18 cellular contexts compared by ENCODE assay signal in the genomic region with DNA sequence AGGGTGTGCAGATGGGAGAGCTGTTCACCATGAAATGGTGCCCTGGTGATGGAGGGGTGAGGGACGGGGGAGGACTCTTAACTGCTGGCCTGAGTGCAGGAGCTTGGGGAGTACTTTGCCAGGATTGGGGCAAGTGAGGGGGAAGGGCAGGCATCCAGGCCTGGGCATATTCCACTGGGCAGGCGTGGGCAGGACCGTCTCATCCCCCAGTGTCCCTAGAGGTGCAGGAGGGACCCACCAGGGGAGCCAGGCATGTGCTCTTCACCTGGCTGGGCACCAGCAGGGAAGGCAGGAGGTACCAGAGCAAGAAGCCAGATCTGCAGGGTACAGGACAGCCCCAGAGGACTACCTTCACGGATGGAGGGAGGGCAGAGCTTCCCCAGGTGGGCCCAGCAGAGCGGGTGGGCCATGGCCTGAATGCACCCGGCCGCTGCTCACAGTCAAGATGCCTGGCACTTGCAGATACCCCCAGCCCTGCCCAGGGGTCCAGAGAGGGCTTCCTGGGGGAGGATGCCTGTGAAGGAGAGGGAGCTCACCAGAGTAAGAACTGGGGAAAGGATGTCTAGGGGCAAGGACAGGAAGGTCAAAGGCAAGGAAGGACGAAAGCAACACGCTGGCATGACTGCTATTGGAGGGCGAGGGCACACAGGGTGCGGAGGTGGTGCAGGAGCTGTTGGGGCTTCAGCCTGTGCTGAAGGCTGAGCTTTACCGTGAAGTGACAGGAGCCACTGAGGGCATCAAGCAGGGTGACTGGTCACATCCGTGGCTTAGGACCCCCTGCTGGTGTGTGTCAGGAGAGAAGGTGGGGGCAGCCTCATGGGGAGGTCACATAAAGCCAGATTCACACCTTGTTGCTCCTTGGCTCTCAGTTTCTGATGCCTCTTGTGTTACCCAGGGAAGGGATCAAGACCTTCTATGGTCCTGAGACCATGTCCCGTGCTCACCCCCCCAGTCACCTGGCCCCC.
"Had no signal": no experiment of that assay in that cellular context is flagged by ENCODE, and none has a peak within 500 bp of the region (broad histone marks: within the 10 kb centered on the region; RNA-seq: fewer than 3 reads in every experiment).

No MANE protein-coding gene starts in this region.

- FAIRE-seq: colon, islet of Langerhans had no signal

- ATAC-seq: activated CD4-positive, CD25-positive, alpha-beta regulatory T cell treated with anti-CD3 and anti-CD28 coated beads, Interleukin-2, amount 50 U/mL, for 24 hours; activated naive CD8-positive, alpha-beta T cell treated with anti-CD3 and anti-CD28 coated beads, Interleukin-2, amount 50 U/mL, for 24 hours; stimulated activated memory B cell treated with anti-CD40 and anti-IgM and Interleukin-4, amounts not matched to agents 10 μg/mL and 1 μg/mL and 100 μg/mL, for 72 hours had no signal

- H3K4me1 Mint-ChIP-seq: activated CD4-positive, alpha-beta T cell treated with anti-CD3 and anti-CD28 coated beads, Interleukin-2, amount 10 ng/mL, durations not matched to agents 7 days and 5 days; activated naive CD8-positive, alpha-beta T cell treated with anti-CD3 and anti-CD28 coated beads, Interleukin-2, amount 50 U/mL, for 24 hours; brain; stimulated activated memory B cell treated with anti-CD40 and anti-IgM and Interleukin-4, amounts not matched to agents 10 μg/mL and 1 μg/mL and 100 μg/mL, for 72 hours had no signal

- H3K9me3 ChIP-seq: sigmoid colon, thoracic aorta had no signal

- H3K27ac Mint-ChIP-seq: activated CD4-positive, alpha-beta T cell treated with anti-CD3 and anti-CD28 coated beads, Interleukin-2, amount 10 ng/mL, durations not matched to agents 7 days and 5 days; activated naive CD8-positive, alpha-beta T cell treated with anti-CD3 and anti-CD28 coated beads, Interleukin-2, amount 50 U/mL, for 24 hours; brain; stimulated activated memory B cell treated with anti-CD40 and anti-IgM and Interleukin-4, amounts not matched to agents 10 μg/mL and 1 μg/mL and 100 μg/mL, for 72 hours had no signal

- H3K36me3 ChIP-seq: sigmoid colon, thoracic aorta had no signal

- H3K9ac ChIP-seq: parathyroid adenoma had no signal

- H3K4me1 ChIP-seq: parathyroid adenoma had no signal

- DNase-seq: activated CD4-positive, alpha-beta T cell treated with anti-CD3 and anti-CD28 coated beads, Interleukin-2, amount 10 ng/mL, durations not matched to agents 7 days and 5 days; activated CD8-positive, alpha-beta memory T cell treated with anti-CD3 and anti-CD28 coated beads for 24 hours; activated CD8-positive, alpha-beta memory T cell treated with anti-CD3 and anti-CD28 coated beads, Interleukin-2, amount 50 U/mL, for 48 hours; activated naive CD8-positive, alpha-beta T cell treated with anti-CD3 and anti-CD28 coated beads, Interleukin-2, amount 50 U/mL, for 24 hours; anterior cingulate cortex; central memory CD4-positive, alpha-beta T cell; stimulated activated CD4-positive, alpha-beta T cell treated with anti-CD3 and anti-CD28 coated beads, Interleukin-4, amount 100 ng/mL, for 4 hours; T-helper 1 cell; T1000 had no signal

- H3K27ac ChIP-seq: dorsolateral prefrontal cortex, parathyroid adenoma, sigmoid colon, thoracic aorta had no signal

- H3K4me3 ChIP-seq: dorsolateral prefrontal cortex, sigmoid colon, thoracic aorta had no signal

- H3K36me3 Mint-ChIP-seq: brain; stimulated activated memory B cell treated with anti-CD40 and anti-IgM and Interleukin-4, amounts not matched to agents 10 μg/mL and 1 μg/mL and 100 μg/mL, for 72 hours had no signal

- H3K4me3 Mint-ChIP-seq: activated CD4-positive, alpha-beta T cell treated with anti-CD3 and anti-CD28 coated beads, Interleukin-2, amount 10 ng/mL, durations not matched to agents 7 days and 5 days; activated naive CD8-positive, alpha-beta T cell treated with anti-CD3 and anti-CD28 coated beads, Interleukin-2, amount 50 U/mL, for 24 hours; brain; stimulated activated memory B cell treated with anti-CD40 and anti-IgM and Interleukin-4, amounts not matched to agents 10 μg/mL and 1 μg/mL and 100 μg/mL, for 72 hours had no signal
